In the genomic region with DNA sequence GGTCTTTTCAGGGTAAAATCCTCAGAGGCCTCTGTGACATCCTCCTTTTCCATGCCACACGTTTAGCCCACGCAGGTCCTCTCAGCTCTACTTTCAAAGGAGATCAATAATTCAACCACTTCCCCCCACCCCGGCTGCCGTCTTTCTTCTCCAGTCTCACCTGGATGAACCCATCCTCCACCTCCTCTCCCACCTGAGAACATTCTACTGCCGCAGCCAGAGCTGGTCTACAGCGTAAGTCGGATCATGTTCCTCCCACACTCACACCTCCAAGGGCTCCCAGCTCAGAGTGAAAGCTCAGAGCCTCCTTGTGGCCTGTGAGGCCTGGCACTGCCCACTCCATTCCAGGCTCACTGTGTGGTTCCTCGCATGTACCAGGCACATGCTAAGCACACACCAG, we compare ENCODE assay signal across 27 cellular contexts.
DNase-seq lines count a peak whose midpoint lies in the region; ATAC-seq and TF ChIP-seq lines count a peak whose summit lies in the region.
"Had no signal": no experiment of that assay in that cellular context is flagged by ENCODE, and none has a peak within 500 bp of the region (broad histone marks: within the 10 kb centered on the region; RNA-seq: fewer than 3 reads in every experiment).

No MANE protein-coding gene starts in this region.

- H3K9me3 Mint-ChIP-seq in activated CD4-positive, alpha-beta T cell treated with anti-CD3 and anti-CD28 coated beads, Interleukin-2, amount 10 ng/mL, durations not matched to agents 24 days and 14 days = no peaks in the 10 kb centered on the region
- no peaks in the 10 kb centered on the region for H3K9me3 Mint-ChIP-seq in CD4-positive, alpha-beta memory T cell
- no peaks in the 10 kb centered on the region for H3K9me3 Mint-ChIP-seq in WTC11
- H3K9me3 Mint-ChIP-seq in neural crest cell = no peaks in the 10 kb centered on the region
- H3K9me3 Mint-ChIP-seq in activated CD8-positive, alpha-beta T cell treated with anti-CD3 and anti-CD28 coated beads, Interleukin-2, amount 10 ng/mL, durations not matched to agents 7 days and 5 days (ENCODE audit: insufficient read depth) = no peaks in the 10 kb centered on the region
- H3K9me3 Mint-ChIP-seq: activated naive CD4-positive, alpha-beta T cell treated with anti-CD3 and anti-CD28 coated beads, Interleukin-2, amount 10 ng/mL, durations not matched to agents 7 days and 5 days; CD4-positive, CD25-positive, alpha-beta regulatory T cell; memory B cell had no signal

- peaks cover 18% of the 10 kb centered on the region for H3K36me3 Mint-ChIP-seq in activated CD4-positive, alpha-beta T cell treated with anti-CD3 and anti-CD28 coated beads, Interleukin-2, amount 10 ng/mL, durations not matched to agents 24 days and 14 days (ENCODE audit: low read depth)
- H3K36me3 Mint-ChIP-seq in CD4-positive, alpha-beta memory T cell = peaks cover 0 to 22% of the 10 kb centered on the region in 2 donors
- H3K36me3 Mint-ChIP-seq in WTC11 (no peaks in the 10 kb centered on the region), neural crest cell (ENCODE audit: low read depth) (no peaks in the 10 kb centered on the region)
- H3K36me3 Mint-ChIP-seq in activated CD8-positive, alpha-beta T cell treated with anti-CD3 and anti-CD28 coated beads, Interleukin-2, amount 10 ng/mL, durations not matched to agents 7 days and 5 days (ENCODE audit: low read depth) = peaks cover 16% of the 10 kb centered on the region

- DNase-seq in activated CD4-positive, alpha-beta T cell treated with anti-CD3 and anti-CD28 coated beads, Interleukin-2, amount 10 ng/mL, durations not matched to agents 24 days and 14 days = no peak
- no peak for DNase-seq in activated CD4-positive, alpha-beta T cell treated with anti-CD3 and anti-CD28 coated beads, Interleukin-2, amount 50 U/mL, for 48 hours
- DNase-seq in CD4-positive, alpha-beta memory T cell = no peak
- no peak for DNase-seq in WTC11 (ENCODE audit: low spot score)
- no peak for DNase-seq in neural crest cell (ENCODE audit: low read depth, low spot score)
- no peak for DNase-seq in NCI-H2196 (lab: John Stamatoyannopoulos, UW; ENCODE audit: unreplicated experiment)
- no peak for DNase-seq in SIG-M5 (lab: John Stamatoyannopoulos, UW)
- no peak for DNase-seq in activated CD8-positive, alpha-beta T cell treated with anti-CD3 and anti-CD28 coated beads, Interleukin-2, amount 10 ng/mL, durations not matched to agents 7 days and 5 days
- DNase-seq: activated CD4-positive, alpha-beta T cell treated with anti-CD3 and anti-CD28 coated beads for 1 hour; activated naive CD4-positive, alpha-beta T cell treated with anti-CD3 and anti-CD28 coated beads, Interleukin-2, amount 10 ng/mL, durations not matched to agents 7 days and 5 days; activated T-cell treated with anti-CD3 and anti-CD28 coated beads, Interleukin-2, amount 50 U/mL, for 72 hours; anterior cingulate cortex; CD4-positive, CD25-positive, alpha-beta regulatory T cell; cortex of kidney; foreskin melanocyte; NCI-H1105 treated with DMSO at 0.1 percent for 48 hours; NCI-H1930; NCI-H748 treated with DMSO at 0.1 percent for 48 hours; stimulated activated CD4-positive, alpha-beta T cell treated with anti-CD3 and anti-CD28 coated beads, Interleukin-15, amount 100 ng/mL, for 24 hours had no signal

- peaks cover 43% of the 10 kb centered on the region for H3K4me1 Mint-ChIP-seq in activated CD4-positive, alpha-beta T cell treated with anti-CD3 and anti-CD28 coated beads, Interleukin-2, amount 10 ng/mL, durations not matched to agents 24 days and 14 days
- peaks cover 18 to 48% (median 34%) of the 10 kb centered on the region in 4 donors for H3K4me1 Mint-ChIP-seq in CD4-positive, alpha-beta memory T cell
- H3K4me1 Mint-ChIP-seq in WTC11 (peaks cover 52% of the 10 kb centered on the region), neural crest cell (peaks cover 31% of the 10 kb centered on the region)
- H3K4me1 Mint-ChIP-seq in activated CD8-positive, alpha-beta T cell treated with anti-CD3 and anti-CD28 coated beads, Interleukin-2, amount 10 ng/mL, durations not matched to agents 7 days and 5 days (ENCODE audit: low read depth) = peaks cover 30% of the 10 kb centered on the region

- H3K4me3 Mint-ChIP-seq in activated CD4-positive, alpha-beta T cell treated with anti-CD3 and anti-CD28 coated beads, Interleukin-2, amount 10 ng/mL, durations not matched to agents 24 days and 14 days = no peak overlapping the region
- H3K4me3 Mint-ChIP-seq in CD4-positive, alpha-beta memory T cell = no peak overlapping the region
- H3K4me3 Mint-ChIP-seq in WTC11 (no peak overlapping the region), neural crest cell (no peak overlapping the region)
- H3K4me3 Mint-ChIP-seq in activated CD8-positive, alpha-beta T cell treated with anti-CD3 and anti-CD28 coated beads, Interleukin-2, amount 10 ng/mL, durations not matched to agents 7 days and 5 days = no peak overlapping the region
- H3K4me3 Mint-ChIP-seq: activated naive CD4-positive, alpha-beta T cell treated with anti-CD3 and anti-CD28 coated beads, Interleukin-2, amount 10 ng/mL, durations not matched to agents 7 days and 5 days; activated T-cell treated with anti-CD3 and anti-CD28 coated beads, Interleukin-2, amount 50 U/mL, for 72 hours; memory B cell had no signal

- H3K27ac ChIP-seq in CD4-positive, alpha-beta memory T cell (ENCODE audit: low read depth, low read length) = no peak overlapping the region
- H3K27ac ChIP-seq: hepatocyte, prostate gland, SJSA1 had no signal

- intact Hi-C loops in activated CD4-positive, alpha-beta T cell treated with anti-CD3 and anti-CD28 coated beads, Interleukin-2, amount 10 ng/mL, durations not matched to agents 24 days and 14 days (cut with micrococcal nuclease) = no loop called here
- intact Hi-C loops in CD4-positive, alpha-beta memory T cell (cut with micrococcal nuclease) = no loop called here

- ATAC-seq in WTC11 = no peak
- no peak for ATAC-seq in activated CD8-positive, alpha-beta T cell treated with anti-CD3 and anti-CD28 coated beads, Interleukin-2, amount 10 ng/mL, durations not matched to agents 7 days and 5 days
- ATAC-seq: activated T-cell treated with anti-CD3 and anti-CD28 coated beads, Interleukin-2, amount 50 U/mL, for 72 hours; esophagus mucosa; K562; left colon had no signal

- H3K9me3 ChIP-seq in CD4-positive, alpha-beta memory T cell (ENCODE audit: control insufficient read depth in 1 of 2, low read length in 2 of 2) = no peaks in the 10 kb centered on the region
- H3K9me3 ChIP-seq: prostate gland, SJSA1, tibial nerve had no signal

- no peak overlapping the region for H3K4me3 ChIP-seq in CD4-positive, alpha-beta memory T cell (ENCODE audit: low read length in 2 of 2)
- H3K4me3 ChIP-seq: hepatocyte, K562, prostate gland, SJSA1, tibial nerve had no signal

- no peaks in the 10 kb centered on the region for H3K4me1 ChIP-seq in CD4-positive, alpha-beta memory T cell (ENCODE audit: insufficient read depth, low read length)
- H3K4me1 ChIP-seq: prostate gland, SJSA1 had no signal

- CTCF ChIA-PET in CD4-positive, alpha-beta memory T cell (lab: Charles Lee; ENCODE audit: partially characterized antibody) = interaction anchor here (1.3 to 1.4 kb wide), 2 partner anchors 246 to 322 kb away, joined by 3 to 4 read pairs; no protein-coding TSS in a partner anchor
- CTCF ChIA-PET in WTC11 (lab: Charles Lee) = interaction anchor here (1.1 to 1.6 kb wide), 6 partner anchors 49 to 594 kb away, joined by 3 to 5 read pairs (median 4); no protein-coding TSS in a partner anchor
- CTCF ChIA-PET in activated CD8-positive, alpha-beta T cell treated with anti-CD3 and anti-CD28 coated beads, Interleukin-2, amount 10 ng/mL, durations not matched to agents 7 days and 5 days (lab: Charles Lee) = no interaction called here

- no peaks in the 10 kb centered on the region for H3K27me3 Mint-ChIP-seq in activated CD4-positive, alpha-beta T cell treated with anti-CD3 and anti-CD28 coated beads, Interleukin-2, amount 10 ng/mL, durations not matched to agents 24 days and 14 days
- no peaks in the 10 kb centered on the region for H3K27me3 Mint-ChIP-seq in CD4-positive, alpha-beta memory T cell
- H3K27me3 Mint-ChIP-seq in WTC11 (ENCODE audit: low read depth) (no peaks in the 10 kb centered on the region), neural crest cell (ENCODE audit: low read depth) (peaks cover 7% of the 10 kb centered on the region)
- H3K27me3 Mint-ChIP-seq in activated CD8-positive, alpha-beta T cell treated with anti-CD3 and anti-CD28 coated beads, Interleukin-2, amount 10 ng/mL, durations not matched to agents 7 days and 5 days (ENCODE audit: low read depth) = no peaks in the 10 kb centered on the region
- H3K27me3 Mint-ChIP-seq: activated naive CD4-positive, alpha-beta T cell treated with anti-CD3 and anti-CD28 coated beads, Interleukin-2, amount 10 ng/mL, durations not matched to agents 7 days and 5 days; CD4-positive, CD25-positive, alpha-beta regulatory T cell; memory B cell had no signal

- peak overlapping the region; percentile 57 for H3K27ac Mint-ChIP-seq in activated CD4-positive, alpha-beta T cell treated with anti-CD3 and anti-CD28 coated beads, Interleukin-2, amount 10 ng/mL, durations not matched to agents 24 days and 14 days
- H3K27ac Mint-ChIP-seq in CD4-positive, alpha-beta memory T cell = peak overlapping the region in 6 of 7 donors; percentile 14 to 86 (median 65)
- H3K27ac Mint-ChIP-seq in WTC11 (peak overlapping the region; percentile 60), neural crest cell (ENCODE audit: unreplicated experiment) (peak overlapping the region; percentile 23)
- no peak overlapping the region for H3K27ac Mint-ChIP-seq in activated CD8-positive, alpha-beta T cell treated with anti-CD3 and anti-CD28 coated beads, Interleukin-2, amount 10 ng/mL, durations not matched to agents 7 days and 5 days
- H3K27ac Mint-ChIP-seq: activated naive CD4-positive, alpha-beta T cell treated with anti-CD3 and anti-CD28 coated beads, Interleukin-2, amount 10 ng/mL, durations not matched to agents 7 days and 5 days; activated T-cell treated with anti-CD3 and anti-CD28 coated beads, Interleukin-2, amount 50 U/mL, for 72 hours; memory B cell had no signal

- TF ChIP-seq CTCF in WTC11 (IDR thresholded peaks at IDR 0.05) (no peak), neural crest cell (conservative IDR thresholded peaks at IDR 0.05) (no peak)

- H3K27me3 ChIP-seq in CD4-positive, alpha-beta memory T cell (ENCODE audit: insufficient read depth, low read length) = no peaks in the 10 kb centered on the region
- H3K27me3 ChIP-seq: hepatocyte, SJSA1, tibial nerve had no signal

- POLR2A ChIA-PET in CD4-positive, alpha-beta memory T cell (lab: Charles Lee; ENCODE audit: partially characterized antibody) = no interaction called here
- POLR2A ChIA-PET in WTC11 (lab: Charles Lee) = no interaction called here
- POLR2A ChIA-PET in activated CD8-positive, alpha-beta T cell treated with anti-CD3 and anti-CD28 coated beads, Interleukin-2, amount 10 ng/mL, durations not matched to agents 7 days and 5 days (lab: Charles Lee) = interaction anchor here (1.1 kb wide), 1 partner anchor 17 kb away, joined by 4 read pairs; no protein-coding TSS in a partner anchor

- H3K36me3 ChIP-seq in CD4-positive, alpha-beta memory T cell (ENCODE audit: insufficient read depth, low read length) = peaks cover 5% of the 10 kb centered on the region
- H3K36me3 ChIP-seq: prostate gland, SJSA1, tibial nerve had no signal
